Comparison of ENCODE assay signal across 18 cellular contexts in the genomic region with DNA sequence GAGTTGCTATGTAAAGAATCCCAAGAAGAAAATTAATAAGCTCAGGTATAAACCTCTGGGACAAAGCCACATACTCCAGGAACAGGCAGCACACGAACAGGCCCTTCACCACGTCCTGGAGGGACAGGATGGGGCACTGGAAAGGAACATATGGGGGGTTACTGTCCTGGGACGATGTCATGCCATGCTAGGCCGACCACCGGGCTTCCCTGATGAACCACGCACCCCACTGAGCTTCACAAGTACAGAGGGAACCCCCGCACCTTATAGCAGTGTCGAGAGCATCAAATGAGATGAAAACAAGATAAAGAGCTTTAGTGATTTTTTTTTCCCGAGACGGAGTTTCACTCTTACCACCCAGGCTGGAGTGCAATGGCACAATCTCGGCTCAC. TPM values are rescaled to one million over a fixed set of nuclear protein-coding genes. Genes with fewer than 3 reads are reported as not detected.
A peak's percentile ranks its signal among the peaks of the same experiment; 100 is the strongest.
DNase-seq lines count a peak whose midpoint lies in the region; ATAC-seq and TF ChIP-seq lines count a peak whose summit lies in the region.
"Had no signal": no experiment of that assay in that cellular context is flagged by ENCODE, and none has a peak within 500 bp of the region (broad histone marks: within the 10 kb centered on the region; RNA-seq: fewer than 3 reads in every experiment).

No MANE protein-coding gene starts in this region.

- DNase-seq in cardiac septum (ENCODE audit: low spot score), result peak; percentile 55
- no peak for DNase-seq in Right ventricle myocardium inferior (ENCODE audit: missing footprints)
- no peak for DNase-seq in lower lobe of right lung
- no peak for DNase-seq in NOMO-1 (lab: John Stamatoyannopoulos, UW; ENCODE audit: unreplicated experiment in 2 of 2)
- no peak for DNase-seq in erythroblast (lab: John Stamatoyannopoulos, UW)
- DNase-seq: activated CD4-positive, alpha-beta T cell treated with anti-CD3 and anti-CD28 coated beads, Interleukin-2, amount 50 U/mL, for 48 hours; activated CD4-positive, CD25-positive, alpha-beta regulatory T cell; amniotic stem cell; GF-D8; NCI-H1417 treated with DMSO at 0.1 percent for 48 hours; NCI-H510A; retina; T-helper 9 cell had no signal

- no peak for TF ChIP-seq POLR2A in erythroblast (IDR thresholded peaks at IDR 0.05; ENCODE audit: low read length)

- H3K4me1 Mint-ChIP-seq in activated T-helper 17 cell treated with anti-CD3 and anti-CD28 coated beads, Interleukin-2, amount 50 U/mL, for 72 hours, result peaks cover 12% of the 10 kb centered on the region

- peak overlapping the region; percentile 76 for H3K27ac Mint-ChIP-seq in activated T-helper 17 cell treated with anti-CD3 and anti-CD28 coated beads, Interleukin-2, amount 50 U/mL, for 72 hours
- H3K27ac Mint-ChIP-seq: memory B cell had no signal

- no peaks in the 10 kb centered on the region for H3K4me1 ChIP-seq in lower lobe of right lung
- H3K4me1 ChIP-seq: HAP-1 had no signal

- peaks cover 98% of the 10 kb centered on the region for H3K36me3 ChIP-seq in lower lobe of right lung

- H3K4me3 ChIP-seq in lower lobe of right lung, result no peak overlapping the region
- H3K4me3 ChIP-seq: HAP-1 had no signal

- peaks cover 100% of the 10 kb centered on the region for H3K36me3 Mint-ChIP-seq in activated T-helper 17 cell treated with anti-CD3 and anti-CD28 coated beads, Interleukin-2, amount 50 U/mL, for 72 hours (ENCODE audit: low read depth)

- H3K27me3 ChIP-seq in lower lobe of right lung (ENCODE audit: low read depth), result no peaks in the 10 kb centered on the region

- no peak for TF ChIP-seq CTCF in lower lobe of right lung (IDR thresholded peaks at IDR 0.05)

- no peaks in the 10 kb centered on the region for H3K9me3 Mint-ChIP-seq in activated T-helper 17 cell treated with anti-CD3 and anti-CD28 coated beads, Interleukin-2, amount 50 U/mL, for 72 hours
- H3K9me3 Mint-ChIP-seq: IgD-negative memory B cell, memory B cell had no signal

- H3K27ac ChIP-seq in lower lobe of right lung, result peak overlapping the region; percentile 11

- peak overlapping the region; percentile 66 for H3K4me3 Mint-ChIP-seq in activated T-helper 17 cell treated with anti-CD3 and anti-CD28 coated beads, Interleukin-2, amount 50 U/mL, for 72 hours
- H3K4me3 Mint-ChIP-seq: IgD-negative memory B cell, memory B cell had no signal

- intact Hi-C loops in cardiac septum (cut with DNase I), result no loop called here
- intact Hi-C loops in Right ventricle myocardium inferior (cut with DNase I), result no loop called here
- intact Hi-C loops in lower lobe of right lung (cut with DNase I), result no loop called here

- ATAC-seq in Right ventricle myocardium inferior (no peak), lower lobe of right lung (no peak), HG02588 (IDR thresholded peaks at IDR 0.05; ENCODE audit: unreplicated experiment) (no peak)
- no peak for ATAC-seq in activated T-helper 17 cell treated with anti-CD3 and anti-CD28 coated beads, Interleukin-2, amount 50 U/mL, for 72 hours (replicated peaks)

- H3K27me3 Mint-ChIP-seq in activated T-helper 17 cell treated with anti-CD3 and anti-CD28 coated beads, Interleukin-2, amount 50 U/mL, for 72 hours, result no peaks in the 10 kb centered on the region
- H3K27me3 Mint-ChIP-seq: IgD-negative memory B cell, memory B cell had no signal

- no peaks in the 10 kb centered on the region for H3K9me3 ChIP-seq in lower lobe of right lung
- H3K9me3 ChIP-seq: HAP-1 had no signal

RNA-seq across cellular contexts. Expression of gene NOP14, which starts 19.1 kb away (rescaled TPM):
- total RNA-seq in cardiac septum, result 16.1 TPM
- 18.3 TPM for total RNA-seq in Right ventricle myocardium inferior
- total RNA-seq in activated T-helper 17 cell treated with anti-CD3 and anti-CD28 coated beads, Interleukin-2, amount 50 U/mL, for 72 hours, result 10 to 100 TPM; 86.5 to 96.8 TPM
- 20.7 TPM for total RNA-seq in lower lobe of right lung

RNA-seq across cellular contexts. Expression of gene GRK4, which starts 19.3 kb away (rescaled TPM):
- total RNA-seq in cardiac septum (13.5 TPM), Right ventricle myocardium inferior (7.7 TPM), lower lobe of right lung (7.1 TPM)
- 1 to 10 TPM; 3.2 to 5.7 TPM for total RNA-seq in activated T-helper 17 cell treated with anti-CD3 and anti-CD28 coated beads, Interleukin-2, amount 50 U/mL, for 72 hours
